8 cellular contexts compared by ENCODE assay signal in genomic region chr14:50530358-50530757, GRCh38. TPM values are rescaled to one million over a fixed set of nuclear protein-coding genes. Genes with fewer than 3 reads are reported as not detected.
DNase-seq lines count a peak whose midpoint lies in the region; ATAC-seq, FAIRE-seq and TF ChIP-seq lines count a peak whose summit lies in the region.

No MANE protein-coding gene starts in this region.

- peaks cover 9% of the 10 kb centered on the region for H3K36me3 Mint-ChIP-seq in CD4-positive, alpha-beta T cell (ENCODE audit: low read depth)
- peaks cover 16% of the 10 kb centered on the region for H3K36me3 Mint-ChIP-seq in nephron progenitor cell (ENCODE audit: low read depth)

- POLR2A ChIA-PET in CD4-positive, alpha-beta T cell (lab: Charles Lee): no interaction called here

- WGBS in pancreas, 2 donors: 43 to 66% methylated on average over 1 of the region's 1 CpG
- no CpG with 5 or more reads among the region's 1 CpG for WGBS in mesendoderm (ENCODE audit: extremely low coverage, insufficient coverage, low lambda C conversion rate)

- no peak overlapping the region for H4K8ac ChIP-seq in mesendoderm (ENCODE audit: low read depth, low read length)

- FAIRE-seq in pancreas (lab: Jason Lieb, UNC): no peak

- H3K9ac ChIP-seq in mesendoderm (ENCODE audit: low read length): no peak overlapping the region

- H3K4me3 ChIP-seq in NB4 (ENCODE audit: low read depth, low read length) (peak overlapping the region; percentile 81), coronary artery (peak overlapping the region; percentile 86), pancreas (peak overlapping the region in 1 of 4 donors; percentile 72), mesendoderm (ENCODE audit: low read length) (no peak overlapping the region)

- H3K27ac Mint-ChIP-seq in CD4-positive, alpha-beta T cell: peak overlapping the region; percentile 86
- no peak overlapping the region for H3K27ac Mint-ChIP-seq in nephron progenitor cell

- no peak overlapping the region for H2AK5ac ChIP-seq in mesendoderm (ENCODE audit: low read length)

- intact Hi-C loops in CD4-positive, alpha-beta T cell (cut with DNase I, micrococcal nuclease): loop anchor here (5.0 kb wide), 4 partner anchors 298 to 898 kb away; partner anchors contain the start of genes VCPKMT (in 2 of the 2), NEMF (in 1 of the 2) and SOS2 (in 1 of the 2)
- intact Hi-C loops in pancreas (cut with DNase I): loop anchor here in 1 of 3 donors (5.0 kb wide), 1 partner anchor 208 kb away; no protein-coding TSS in a partner anchor

- H3K18ac ChIP-seq in mesendoderm (ENCODE audit: low read length): no peak overlapping the region

- no peak for DNase-seq in CD4-positive, alpha-beta T cell
- DNase-seq in NB4 (ENCODE audit: low read depth) (no peak), coronary artery (ENCODE audit: low spot score) (no peak), nephron progenitor cell (no peak), midbrain (lab: John Stamatoyannopoulos, UW) (no peak), pancreas (no peak), mesendoderm (no peak), NCI-H524 treated with DMSO at 0.1 percent for 48 hours (lab: John Stamatoyannopoulos, UW) (no peak)

- no peak overlapping the region for H3K27ac ChIP-seq in CD4-positive, alpha-beta T cell (ENCODE audit: low read depth, low read length)
- H3K27ac ChIP-seq in coronary artery (no peak overlapping the region), pancreas (no peak overlapping the region), mesendoderm (ENCODE audit: low read depth, low read length) (no peak overlapping the region)

- H3K9me3 ChIP-seq in CD4-positive, alpha-beta T cell (ENCODE audit: control insufficient read depth, low read length): no peaks in the 10 kb centered on the region
- H3K9me3 ChIP-seq in pancreas: no peaks in the 10 kb centered on the region

- H4K5ac ChIP-seq in mesendoderm (ENCODE audit: low read length): no peak overlapping the region

- peaks cover 0 to 29% (median 14%) of the 10 kb centered on the region in 3 donors for H3K4me1 ChIP-seq in pancreas
- peaks cover 6% of the 10 kb centered on the region for H3K4me1 ChIP-seq in mesendoderm (ENCODE audit: control insufficient read depth, low read depth, low read length)

- no peak overlapping the region for H3K4ac ChIP-seq in mesendoderm (ENCODE audit: low read depth, low read length)

- H3K4me1 Mint-ChIP-seq in CD4-positive, alpha-beta T cell (ENCODE audit: low read depth): peaks cover 66% of the 10 kb centered on the region
- peaks cover 54% of the 10 kb centered on the region for H3K4me1 Mint-ChIP-seq in nephron progenitor cell

- peaks cover 44% of the 10 kb centered on the region for H3K79me2 ChIP-seq in mesendoderm (ENCODE audit: control insufficient read depth, insufficient read depth, low read length)

- no peak overlapping the region for H3K4me2 ChIP-seq in mesendoderm (ENCODE audit: low read length)

- H3K4me3 Mint-ChIP-seq in CD4-positive, alpha-beta T cell: peak overlapping the region; percentile 95
- peak overlapping the region; percentile 95 for H3K4me3 Mint-ChIP-seq in nephron progenitor cell

- H2BK15ac ChIP-seq in mesendoderm (replicated peaks; ENCODE audit: low read depth): no peak overlapping the region

- no peaks in the 10 kb centered on the region for H3K27me3 Mint-ChIP-seq in CD4-positive, alpha-beta T cell
- H3K27me3 Mint-ChIP-seq in nephron progenitor cell (ENCODE audit: low read depth, poor library complexity): peaks cover 10% of the 10 kb centered on the region

- H3K79me1 ChIP-seq in mesendoderm (ENCODE audit: low read length): peaks cover 6% of the 10 kb centered on the region

- no peak overlapping the region for H3K23ac ChIP-seq in mesendoderm (ENCODE audit: low read length)

- ATAC-seq in CD4-positive, alpha-beta T cell (ENCODE audit: poor library complexity): no peak
- ATAC-seq in pancreas: no peak

- H2BK5ac ChIP-seq in mesendoderm (ENCODE audit: low read length): no peak overlapping the region

- H3K27me3 ChIP-seq in CD4-positive, alpha-beta T cell (ENCODE audit: control insufficient read depth, insufficient read depth, low read length): no peaks in the 10 kb centered on the region
- no peaks in the 10 kb centered on the region for H3K27me3 ChIP-seq in pancreas
- no peaks in the 10 kb centered on the region for H3K27me3 ChIP-seq in mesendoderm (ENCODE audit: insufficient read depth, low read length, poor library complexity)

- no peaks in the 10 kb centered on the region for H3K36me3 ChIP-seq in pancreas
- H3K36me3 ChIP-seq in mesendoderm (ENCODE audit: control insufficient read depth, insufficient read depth, low read length): no peaks in the 10 kb centered on the region

- CTCF ChIA-PET in CD4-positive, alpha-beta T cell (lab: Charles Lee): no interaction called here

- no peak for TF ChIP-seq CTCF in CD4-positive, alpha-beta T cell (IDR thresholded peaks at IDR 0.05)
- TF ChIP-seq CTCF in NB4 (IDR thresholded peaks at IDR 0.05; ENCODE audit: low read depth, low read length) (no peak), coronary artery (IDR thresholded peaks at IDR 0.05) (no peak), nephron progenitor cell (IDR thresholded peaks at IDR 0.05) (no peak), pancreas (IDR thresholded peaks at IDR 0.05) (no peak)

- TF ChIP-seq POLR2A in NB4 (IDR thresholded peaks at IDR 0.05; ENCODE audit: extremely low read depth, insufficient read length): no peak

- no peaks in the 10 kb centered on the region for H3K9me3 Mint-ChIP-seq in CD4-positive, alpha-beta T cell
- H3K9me3 Mint-ChIP-seq in nephron progenitor cell: no peaks in the 10 kb centered on the region

- H2BK120ac ChIP-seq in mesendoderm (ENCODE audit: low read depth, low read length): no peak overlapping the region

- no peak overlapping the region for H3K56ac ChIP-seq in mesendoderm (ENCODE audit: low read length)

RNA-seq across cellular contexts. Expression of gene MAP4K5, which starts 2.0 kb away (rescaled TPM):
- 10 to 100 TPM; 32.4 to 34.5 TPM for total RNA-seq in CD4-positive, alpha-beta T cell
- total RNA-seq in pancreas: 10 to 100 TPM; 19.0 to 28.6 (median 23.5) TPM
- 10 to 100 TPM; 12.6 to 15.5 TPM for polyA plus RNA-seq in pancreas
- polyA plus RNA-seq in mesendoderm (2013, experiment 1 of 2): 23.3 TPM
- 22.9 TPM for polyA plus RNA-seq in mesendoderm (2013, experiment 2 of 2)

RNA-seq across cellular contexts. Expression of gene ATL1, which starts 29.6 kb away (rescaled TPM):
- 1 to 10 TPM; 1.2 TPM for total RNA-seq in CD4-positive, alpha-beta T cell
- 1 to 10 TPM; 2.5 to 6.1 (median 3.3) TPM for total RNA-seq in pancreas
- 1 to 10 TPM; 1.3 to 3.5 TPM for polyA plus RNA-seq in pancreas
- 2.6 TPM for polyA plus RNA-seq in mesendoderm (2013, experiment 1 of 2)
- polyA plus RNA-seq in mesendoderm (2013, experiment 2 of 2): 3.0 TPM
